37 cellular contexts compared by ENCODE assay signal in the genomic region with DNA sequence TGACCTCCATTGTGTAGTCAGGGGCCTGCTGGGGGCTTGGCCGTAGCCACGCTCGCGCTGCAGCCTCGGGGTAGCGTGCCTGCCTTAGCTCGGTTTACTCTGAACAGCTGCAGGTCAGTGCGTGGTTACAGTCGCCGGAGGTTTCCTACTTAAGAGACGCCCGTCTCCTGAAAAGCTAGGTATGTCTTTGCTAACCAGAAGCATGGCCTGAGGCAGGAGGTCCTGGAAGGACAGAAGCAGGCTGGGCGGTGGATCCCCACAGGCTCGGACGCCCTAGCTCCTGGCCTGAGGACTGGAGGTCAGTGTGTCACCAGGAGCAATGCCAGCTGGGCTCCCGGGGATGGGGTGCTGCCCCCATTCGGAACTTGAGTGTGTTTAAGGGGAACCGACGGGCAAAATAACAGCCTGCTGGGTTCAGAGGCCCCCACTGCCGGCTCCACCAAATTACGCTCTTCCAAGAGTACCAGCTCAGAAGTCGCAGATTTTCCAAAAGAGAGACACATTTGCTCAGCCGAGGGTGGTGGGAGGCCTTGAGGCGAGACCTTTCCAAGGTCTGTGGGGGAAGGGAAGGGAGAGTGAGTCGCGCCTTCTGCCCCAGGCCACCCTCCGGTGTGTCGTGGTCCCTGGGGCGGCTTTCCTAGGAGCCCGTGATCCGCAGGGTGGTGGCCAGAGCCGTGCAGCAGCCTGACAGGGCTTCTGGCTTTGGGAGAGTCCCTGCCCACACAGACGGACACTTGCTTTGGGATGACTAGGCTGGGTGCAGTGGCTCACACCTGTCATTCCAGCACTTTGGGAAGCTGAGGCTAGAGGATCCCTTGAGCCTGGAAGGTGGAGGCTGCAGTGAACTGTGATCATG. TPM values are rescaled to one million over a fixed set of nuclear protein-coding genes. Genes with fewer than 3 reads are reported as not detected.
DNase-seq lines count a peak whose midpoint lies in the region; ATAC-seq lines count a peak whose summit lies in the region.
"Had no signal": no experiment of that assay in that cellular context is flagged by ENCODE, and none has a peak within 500 bp of the region (broad histone marks: within the 10 kb centered on the region; RNA-seq: fewer than 3 reads in every experiment).

No MANE protein-coding gene starts in this region.

- no peak overlapping the region for H2BK15ac ChIP-seq in mesendoderm (replicated peaks; ENCODE audit: low read depth)

- H3K27me3 Mint-ChIP-seq in CD4-positive, CD25-positive, alpha-beta regulatory T cell = peaks cover 7% of the 10 kb centered on the region

- no peak overlapping the region for H2BK120ac ChIP-seq in mesendoderm (ENCODE audit: low read depth, low read length)

- H3K9ac ChIP-seq in mesendoderm (ENCODE audit: low read length) = no peak overlapping the region

- H3K4ac ChIP-seq in mesendoderm (ENCODE audit: low read depth, low read length) = no peak overlapping the region

- no CpG with 5 or more reads among the region's 33 CpGs for WGBS in mesendoderm (ENCODE audit: extremely low coverage, insufficient coverage, low lambda C conversion rate)

- no peak overlapping the region for H3K27ac ChIP-seq in CD4-positive, CD25-positive, alpha-beta regulatory T cell (ENCODE audit: insufficient read depth, low read length, poor library complexity, severe bottlenecking)
- H3K27ac ChIP-seq in SJCRH30 = peak overlapping the region; percentile 8
- no peak overlapping the region for H3K27ac ChIP-seq in mesendoderm (ENCODE audit: low read depth, low read length)
- H3K27ac ChIP-seq: heart left ventricle, HL-60 had no signal

- H3K79me2 ChIP-seq in mesendoderm (ENCODE audit: control insufficient read depth, insufficient read depth, low read length) = no peaks in the 10 kb centered on the region

- H2BK5ac ChIP-seq in mesendoderm (ENCODE audit: low read length) = no peak overlapping the region

- H3K27me3 ChIP-seq in CD4-positive, CD25-positive, alpha-beta regulatory T cell (ENCODE audit: control insufficient read depth, insufficient read depth, low read length) = no peaks in the 10 kb centered on the region
- peaks cover 3% of the 10 kb centered on the region; the same call in 1 of the 2 replicates for H3K27me3 ChIP-seq in SJCRH30
- H3K27me3 ChIP-seq in mesendoderm (ENCODE audit: insufficient read depth, low read length, poor library complexity) = no peaks in the 10 kb centered on the region

- no peaks in the 10 kb centered on the region for H3K9me3 ChIP-seq in CD4-positive, CD25-positive, alpha-beta regulatory T cell (ENCODE audit: control insufficient read depth in 2 of 2, low read length in 2 of 2)
- no peaks in the 10 kb centered on the region for H3K9me3 ChIP-seq in SJCRH30 (replicated peaks)
- H3K9me3 ChIP-seq: HAP-1, heart left ventricle, MG63 had no signal

- H3K79me1 ChIP-seq in mesendoderm (ENCODE audit: low read length) = no peaks in the 10 kb centered on the region

- no peak overlapping the region for H4K8ac ChIP-seq in mesendoderm (ENCODE audit: low read depth, low read length)

- peak overlapping the region; percentile 11 to 70 (median 36) for H3K4me3 Mint-ChIP-seq in CD4-positive, CD25-positive, alpha-beta regulatory T cell
- H3K4me3 Mint-ChIP-seq: endodermal cell, mesothelial cell of epicardium had no signal

- no peak overlapping the region for H3K4me2 ChIP-seq in mesendoderm (ENCODE audit: low read length)

- H3K9me3 Mint-ChIP-seq in CD4-positive, CD25-positive, alpha-beta regulatory T cell = no peaks in the 10 kb centered on the region
- H3K9me3 Mint-ChIP-seq: mesothelial cell of epicardium; naive thymus-derived CD4-positive, alpha-beta T cell had no signal

- DNase-seq in DMS53 (lab: John Stamatoyannopoulos, UW) = peak; percentile 34
- no peak for DNase-seq in DMS53 treated with DMSO at 0.1 percent for 48 hours (lab: John Stamatoyannopoulos, UW; ENCODE audit: unreplicated experiment)
- DNase-seq in CD4-positive, CD25-positive, alpha-beta regulatory T cell = no peak
- peak; percentile 83 to 89 for DNase-seq in SJCRH30
- peak; percentile 59 for DNase-seq in myocyte (ENCODE audit: low read depth)
- no peak for DNase-seq in mesendoderm
- DNase-seq: 8988T; activated CD4-positive, alpha-beta T cell treated with anti-CD3 and anti-CD28 coated beads for 48 hours; activated naive CD4-positive, alpha-beta T cell; activated T-cell treated with anti-CD3 and anti-CD28 coated beads, Interleukin-2, amount 50 U/mL, for 1 hour; C1 segment of cervical spinal cord; Calu3; dermis blood vessel endothelial cell; endodermal cell; heart left ventricle; KG1; MG63; naive thymus-derived CD4-positive, alpha-beta T cell; NCI-H1105 treated with DMSO at 0.1 percent for 48 hours; NCI-H187 treated with DMSO at 0.1 percent for 48 hours; NCI-H226; NCI-H526 treated with DMSO at 0.1 percent for 48 hours; SHP77 treated with DMSO at 0.1 percent for 48 hours; stimulated activated CD4-positive, alpha-beta T cell treated with anti-CD3 and anti-CD28 coated beads, Interleukin-4, amount 100 ng/mL, for 4 hours had no signal

- no peak overlapping the region for H3K18ac ChIP-seq in mesendoderm (ENCODE audit: low read length)

- H3K27ac Mint-ChIP-seq in CD4-positive, CD25-positive, alpha-beta regulatory T cell = peak overlapping the region in 1 of 3 donors; percentile 63
- H3K27ac Mint-ChIP-seq: endodermal cell, mesothelial cell of epicardium had no signal

- H3K4me1 Mint-ChIP-seq in CD4-positive, CD25-positive, alpha-beta regulatory T cell = peaks cover 0 to 15% (median 3%) of the 10 kb centered on the region in 4 donors

- H3K4me3 ChIP-seq in CD4-positive, CD25-positive, alpha-beta regulatory T cell (ENCODE audit: low read depth, low read length) = no peak overlapping the region
- H3K4me3 ChIP-seq in SJCRH30 (peak overlapping the region; percentile 19), mesendoderm (ENCODE audit: low read length) (no peak overlapping the region)
- H3K4me3 ChIP-seq: HAP-1, heart left ventricle, MG63 had no signal

- H3K36me3 ChIP-seq in CD4-positive, CD25-positive, alpha-beta regulatory T cell (ENCODE audit: control insufficient read depth, insufficient read depth, low read length) = no peaks in the 10 kb centered on the region
- no peaks in the 10 kb centered on the region for H3K36me3 ChIP-seq in SJCRH30
- no peaks in the 10 kb centered on the region for H3K36me3 ChIP-seq in mesendoderm (ENCODE audit: control insufficient read depth, insufficient read depth, low read length)
- H3K36me3 ChIP-seq: heart left ventricle had no signal

- H3K56ac ChIP-seq in mesendoderm (ENCODE audit: low read length) = no peak overlapping the region

- H3K36me3 Mint-ChIP-seq in CD4-positive, CD25-positive, alpha-beta regulatory T cell = no peaks in the 10 kb centered on the region
- H3K36me3 Mint-ChIP-seq: mesothelial cell of epicardium had no signal

- H2AK5ac ChIP-seq in mesendoderm (ENCODE audit: low read length) = no peak overlapping the region

- H3K4me1 ChIP-seq in CD4-positive, CD25-positive, alpha-beta regulatory T cell (ENCODE audit: control insufficient read depth, insufficient read depth, low read length, poor library complexity, severe bottlenecking) = peaks cover 14% of the 10 kb centered on the region
- H3K4me1 ChIP-seq in SJCRH30 (peaks cover 42% of the 10 kb centered on the region), mesendoderm (ENCODE audit: control insufficient read depth, low read depth, low read length) (no peaks in the 10 kb centered on the region)

- ATAC-seq in CD4-positive, CD25-positive, alpha-beta regulatory T cell (ENCODE audit: low read depth in 2 of 2) = no peak
- ATAC-seq in GM18520 (IDR thresholded peaks at IDR 0.05; ENCODE audit: unreplicated experiment) = no peak
- no peak for ATAC-seq in GM18909 (IDR thresholded peaks at IDR 0.05; ENCODE audit: poor library complexity, unreplicated experiment)
- ATAC-seq: heart left ventricle; left ventricle myocardium superior; naive thymus-derived CD4-positive, alpha-beta T cell had no signal

- no peak overlapping the region for H3K23ac ChIP-seq in mesendoderm (ENCODE audit: low read length)

- no peak overlapping the region for H4K5ac ChIP-seq in mesendoderm (ENCODE audit: low read length)

RNA-seq across cellular contexts. Expression of gene GNG13, which starts 3.9 kb away (rescaled TPM):
- not detected for total RNA-seq in CD4-positive, CD25-positive, alpha-beta regulatory T cell
- polyA plus RNA-seq in CD4-positive, CD25-positive, alpha-beta regulatory T cell = not detected
- total RNA-seq in SJCRH30 (2014; rRNA removed; shearing (Covaris generic)) = not detected in 2 replicates
- total RNA-seq in myocyte = not detected in 2 replicates
- polyA plus RNA-seq in myocyte (2012) = not detected
- polyA plus RNA-seq in mesendoderm (2013, experiment 1 of 2) = 0.13 TPM
- polyA plus RNA-seq in mesendoderm (2013, experiment 2 of 2) = 0.13 TPM
- total RNA-seq: activated CD8-positive, alpha-beta memory T cell treated with anti-CD3 and anti-CD28 coated beads for 36 hours; Calu3; Daoy; dermis blood vessel endothelial cell; endodermal cell; heart left ventricle; left ventricle myocardium superior; mesothelial cell of epicardium; naive thymus-derived CD4-positive, alpha-beta T cell; osteoblast; subcutaneous adipose tissue had no signal
- polyA plus RNA-seq: adipose tissue; esophagus; heart left ventricle; keratinocyte; naive thymus-derived CD4-positive, alpha-beta T cell had no signal

RNA-seq across cellular contexts. Expression of gene CHTF18, which starts 16.0 kb away (rescaled TPM):
- total RNA-seq in CD4-positive, CD25-positive, alpha-beta regulatory T cell = 28.8 TPM
- 1 to 10 TPM; 1.1 to 5.9 (median 2.8) TPM for polyA plus RNA-seq in CD4-positive, CD25-positive, alpha-beta regulatory T cell
- 34.5 and 46.0 TPM in 2 replicates for total RNA-seq in SJCRH30 (2014; rRNA removed; shearing (Covaris generic))
- 7.5 and 10.0 TPM in 2 replicates for total RNA-seq in myocyte
- polyA plus RNA-seq in myocyte (2012) = 6.6 TPM
- 50.9 TPM for polyA plus RNA-seq in mesendoderm (2013, experiment 1 of 2)
- 47.4 TPM for polyA plus RNA-seq in mesendoderm (2013, experiment 2 of 2)

RNA-seq across cellular contexts. Expression of gene RPUSD1, which starts 16.2 kb away (rescaled TPM):
- total RNA-seq in CD4-positive, CD25-positive, alpha-beta regulatory T cell = 20.8 TPM
- 10 to 100 TPM; 22.3 to 24.9 (median 23.0) TPM for polyA plus RNA-seq in CD4-positive, CD25-positive, alpha-beta regulatory T cell
- 35.5 and 38.7 TPM in 2 replicates for total RNA-seq in SJCRH30 (2014; rRNA removed; shearing (Covaris generic))
- 31.0 and 41.3 TPM in 2 replicates for total RNA-seq in myocyte
- polyA plus RNA-seq in myocyte (2012) = 20.3 TPM
- 24.9 TPM for polyA plus RNA-seq in mesendoderm (2013, experiment 1 of 2)
- polyA plus RNA-seq in mesendoderm (2013, experiment 2 of 2) = 26.7 TPM

RNA-seq across cellular contexts. Expression of gene MSLN, which starts 43.9 kb away (rescaled TPM):
- not detected for total RNA-seq in CD4-positive, CD25-positive, alpha-beta regulatory T cell
- not detected for polyA plus RNA-seq in CD4-positive, CD25-positive, alpha-beta regulatory T cell
- total RNA-seq in SJCRH30 (2014; rRNA removed; shearing (Covaris generic)) = not detected in 2 replicates
- not detected in 2 replicates for total RNA-seq in myocyte
- 0.06 TPM for polyA plus RNA-seq in myocyte (2012)
- polyA plus RNA-seq in mesendoderm (2013, experiment 1 of 2) = 0.07 TPM
- polyA plus RNA-seq in mesendoderm (2013, experiment 2 of 2) = 0.03 TPM
- total RNA-seq: activated CD8-positive, alpha-beta memory T cell treated with anti-CD3 and anti-CD28 coated beads for 36 hours; Daoy; dermis blood vessel endothelial cell had no signal
- polyA plus RNA-seq: heart left ventricle; naive thymus-derived CD4-positive, alpha-beta T cell had no signal

Comparison
In these comparisons a context has a peak if more than half of its experiments do, and no peak if none do; other contexts are left out.
1. DNase-seq: peak in DMS53 (single experiment), SJCRH30 (2 of 2) and myocyte (single experiment); none in DMS53 treated with DMSO at 0.1 percent for 48 hours (single experiment), CD4-positive, CD25-positive, alpha-beta regulatory T cell (0 of 3) and mesendoderm (single experiment).